In the genomic region with DNA sequence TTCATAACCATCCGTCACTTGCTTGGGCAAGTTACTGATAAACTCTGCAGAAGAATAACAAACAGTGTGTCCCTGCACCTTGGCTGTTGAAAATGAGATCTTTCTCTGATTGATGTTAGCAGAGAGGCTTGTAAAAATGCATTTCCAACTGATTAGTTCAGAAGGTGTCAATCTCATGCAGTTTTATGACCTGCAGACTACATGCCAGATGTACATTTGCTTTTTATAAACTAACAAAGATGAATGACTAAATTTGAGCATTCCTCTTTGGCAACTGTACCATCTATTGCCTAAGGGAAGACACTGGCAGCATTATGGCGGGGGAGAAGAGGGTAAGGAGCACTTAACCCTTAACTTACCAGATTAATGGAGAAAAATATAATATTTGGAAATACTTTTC, we compare ENCODE assay signal across 1 cellular context.
A peak's percentile ranks its signal among the peaks of the same experiment; 100 is the strongest.
TF ChIP-seq lines count a peak whose summit lies in the region.

No MANE protein-coding gene starts in this region.

TF ChIP-seq in HEK293, 187 proteins besides CTCF, POLR2A, EP300 and RAD21 (continued from another document and continues in another):
- TF ChIP-seq, protein P1, sequence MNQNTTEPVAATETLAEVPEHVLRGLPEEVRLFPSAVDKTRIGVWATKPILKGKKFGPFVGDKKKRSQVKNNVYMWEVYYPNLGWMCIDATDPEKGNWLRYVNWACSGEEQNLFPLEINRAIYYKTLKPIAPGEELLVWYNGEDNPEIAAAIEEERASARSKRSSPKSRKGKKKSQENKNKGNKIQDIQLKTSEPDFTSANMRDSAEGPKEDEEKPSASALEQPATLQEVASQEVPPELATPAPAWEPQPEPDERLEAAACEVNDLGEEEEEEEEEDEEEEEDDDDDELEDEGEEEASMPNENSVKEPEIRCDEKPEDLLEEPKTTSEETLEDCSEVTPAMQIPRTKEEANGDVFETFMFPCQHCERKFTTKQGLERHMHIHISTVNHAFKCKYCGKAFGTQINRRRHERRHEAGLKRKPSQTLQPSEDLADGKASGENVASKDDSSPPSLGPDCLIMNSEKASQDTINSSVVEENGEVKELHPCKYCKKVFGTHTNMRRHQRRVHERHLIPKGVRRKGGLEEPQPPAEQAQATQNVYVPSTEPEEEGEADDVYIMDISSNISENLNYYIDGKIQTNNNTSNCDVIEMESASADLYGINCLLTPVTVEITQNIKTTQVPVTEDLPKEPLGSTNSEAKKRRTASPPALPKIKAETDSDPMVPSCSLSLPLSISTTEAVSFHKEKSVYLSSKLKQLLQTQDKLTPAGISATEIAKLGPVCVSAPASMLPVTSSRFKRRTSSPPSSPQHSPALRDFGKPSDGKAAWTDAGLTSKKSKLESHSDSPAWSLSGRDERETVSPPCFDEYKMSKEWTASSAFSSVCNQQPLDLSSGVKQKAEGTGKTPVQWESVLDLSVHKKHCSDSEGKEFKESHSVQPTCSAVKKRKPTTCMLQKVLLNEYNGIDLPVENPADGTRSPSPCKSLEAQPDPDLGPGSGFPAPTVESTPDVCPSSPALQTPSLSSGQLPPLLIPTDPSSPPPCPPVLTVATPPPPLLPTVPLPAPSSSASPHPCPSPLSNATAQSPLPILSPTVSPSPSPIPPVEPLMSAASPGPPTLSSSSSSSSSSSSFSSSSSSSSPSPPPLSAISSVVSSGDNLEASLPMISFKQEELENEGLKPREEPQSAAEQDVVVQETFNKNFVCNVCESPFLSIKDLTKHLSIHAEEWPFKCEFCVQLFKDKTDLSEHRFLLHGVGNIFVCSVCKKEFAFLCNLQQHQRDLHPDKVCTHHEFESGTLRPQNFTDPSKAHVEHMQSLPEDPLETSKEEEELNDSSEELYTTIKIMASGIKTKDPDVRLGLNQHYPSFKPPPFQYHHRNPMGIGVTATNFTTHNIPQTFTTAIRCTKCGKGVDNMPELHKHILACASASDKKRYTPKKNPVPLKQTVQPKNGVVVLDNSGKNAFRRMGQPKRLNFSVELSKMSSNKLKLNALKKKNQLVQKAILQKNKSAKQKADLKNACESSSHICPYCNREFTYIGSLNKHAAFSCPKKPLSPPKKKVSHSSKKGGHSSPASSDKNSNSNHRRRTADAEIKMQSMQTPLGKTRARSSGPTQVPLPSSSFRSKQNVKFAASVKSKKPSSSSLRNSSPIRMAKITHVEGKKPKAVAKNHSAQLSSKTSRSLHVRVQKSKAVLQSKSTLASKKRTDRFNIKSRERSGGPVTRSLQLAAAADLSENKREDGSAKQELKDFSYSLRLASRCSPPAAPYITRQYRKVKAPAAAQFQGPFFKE (tag by site-specific recombination; IDR thresholded peaks at IDR 0.05; ENCODE audit: borderline replicate concordance) = no peak
- TF ChIP-seq ZNF114 (tag by site-specific recombination; IDR thresholded peaks at IDR 0.05) (no peak), ZNF521 (tag by site-specific recombination; IDR thresholded peaks at IDR 0.05) (no peak), SP2 (tag by site-specific recombination; IDR thresholded peaks at IDR 0.05) (no peak), HOXC10 (CRISPR knock-in tag; IDR thresholded peaks at IDR 0.05) (no peak), ZNF2 (tag by site-specific recombination; IDR thresholded peaks at IDR 0.05) (no peak), ZNF707 (tag by site-specific recombination; IDR thresholded peaks at IDR 0.05) (no peak), ZBTB7A (tag by site-specific recombination; IDR thresholded peaks at IDR 0.05; ENCODE audit: low read depth) (no peak), ZNF785 (tag by site-specific recombination; IDR thresholded peaks at IDR 0.05) (no peak), GFI1B (tag by site-specific recombination; IDR thresholded peaks at IDR 0.05) (peak; percentile 79), ZNF544 (tag by site-specific recombination; IDR thresholded peaks at IDR 0.05) (no peak), ZNF658 (tag by site-specific recombination; IDR thresholded peaks at IDR 0.05) (no peak), ZSCAN23 (tag by site-specific recombination; IDR thresholded peaks at IDR 0.05) (no peak), ZNF548 (tag by site-specific recombination; IDR thresholded peaks at IDR 0.05) (no peak), GLIS2 (tag by site-specific recombination; IDR thresholded peaks at IDR 0.05) (no peak), ZNF433 (tag by site-specific recombination; IDR thresholded peaks at IDR 0.05; ENCODE audit: low read depth) (no peak), ZNF571 (tag by site-specific recombination; IDR thresholded peaks at IDR 0.05) (no peak), ZNF214 (tag by site-specific recombination; IDR thresholded peaks at IDR 0.05; ENCODE audit: borderline replicate concordance) (no peak), ZNF610 (tag by site-specific recombination; IDR thresholded peaks at IDR 0.05; ENCODE audit: borderline replicate concordance) (peak; percentile 71; the same call in 1 of the 2 replicates), ZNF10 (tag by site-specific recombination; IDR thresholded peaks at IDR 0.05) (peak; percentile 69), ZNF510 (tag by site-specific recombination; IDR thresholded peaks at IDR 0.05; ENCODE audit: insufficient replicate concordance) (no peak), ZNF473 (tag by site-specific recombination; IDR thresholded peaks at IDR 0.05) (no peak), ZNF239 (tag by site-specific recombination; IDR thresholded peaks at IDR 0.05) (no peak), ZNF174 (tag by site-specific recombination; IDR thresholded peaks at IDR 0.05) (no peak), BCL11A (tag by site-specific recombination; IDR thresholded peaks at IDR 0.05; ENCODE audit: low read depth) (no peak), ZNF140 (tag by site-specific recombination; IDR thresholded peaks at IDR 0.05) (no peak), ZNF701 (tag by site-specific recombination; IDR thresholded peaks at IDR 0.05) (no peak)
- TF ChIP-seq, protein P2, sequence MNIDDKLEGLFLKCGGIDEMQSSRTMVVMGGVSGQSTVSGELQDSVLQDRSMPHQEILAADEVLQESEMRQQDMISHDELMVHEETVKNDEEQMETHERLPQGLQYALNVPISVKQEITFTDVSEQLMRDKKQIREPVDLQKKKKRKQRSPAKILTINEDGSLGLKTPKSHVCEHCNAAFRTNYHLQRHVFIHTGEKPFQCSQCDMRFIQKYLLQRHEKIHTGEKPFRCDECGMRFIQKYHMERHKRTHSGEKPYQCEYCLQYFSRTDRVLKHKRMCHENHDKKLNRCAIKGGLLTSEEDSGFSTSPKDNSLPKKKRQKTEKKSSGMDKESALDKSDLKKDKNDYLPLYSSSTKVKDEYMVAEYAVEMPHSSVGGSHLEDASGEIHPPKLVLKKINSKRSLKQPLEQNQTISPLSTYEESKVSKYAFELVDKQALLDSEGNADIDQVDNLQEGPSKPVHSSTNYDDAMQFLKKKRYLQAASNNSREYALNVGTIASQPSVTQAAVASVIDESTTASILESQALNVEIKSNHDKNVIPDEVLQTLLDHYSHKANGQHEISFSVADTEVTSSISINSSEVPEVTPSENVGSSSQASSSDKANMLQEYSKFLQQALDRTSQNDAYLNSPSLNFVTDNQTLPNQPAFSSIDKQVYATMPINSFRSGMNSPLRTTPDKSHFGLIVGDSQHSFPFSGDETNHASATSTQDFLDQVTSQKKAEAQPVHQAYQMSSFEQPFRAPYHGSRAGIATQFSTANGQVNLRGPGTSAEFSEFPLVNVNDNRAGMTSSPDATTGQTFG (tag by site-specific recombination; IDR thresholded peaks at IDR 0.05; ENCODE audit: borderline replicate concordance) = no peak
- TF ChIP-seq, protein P3, sequence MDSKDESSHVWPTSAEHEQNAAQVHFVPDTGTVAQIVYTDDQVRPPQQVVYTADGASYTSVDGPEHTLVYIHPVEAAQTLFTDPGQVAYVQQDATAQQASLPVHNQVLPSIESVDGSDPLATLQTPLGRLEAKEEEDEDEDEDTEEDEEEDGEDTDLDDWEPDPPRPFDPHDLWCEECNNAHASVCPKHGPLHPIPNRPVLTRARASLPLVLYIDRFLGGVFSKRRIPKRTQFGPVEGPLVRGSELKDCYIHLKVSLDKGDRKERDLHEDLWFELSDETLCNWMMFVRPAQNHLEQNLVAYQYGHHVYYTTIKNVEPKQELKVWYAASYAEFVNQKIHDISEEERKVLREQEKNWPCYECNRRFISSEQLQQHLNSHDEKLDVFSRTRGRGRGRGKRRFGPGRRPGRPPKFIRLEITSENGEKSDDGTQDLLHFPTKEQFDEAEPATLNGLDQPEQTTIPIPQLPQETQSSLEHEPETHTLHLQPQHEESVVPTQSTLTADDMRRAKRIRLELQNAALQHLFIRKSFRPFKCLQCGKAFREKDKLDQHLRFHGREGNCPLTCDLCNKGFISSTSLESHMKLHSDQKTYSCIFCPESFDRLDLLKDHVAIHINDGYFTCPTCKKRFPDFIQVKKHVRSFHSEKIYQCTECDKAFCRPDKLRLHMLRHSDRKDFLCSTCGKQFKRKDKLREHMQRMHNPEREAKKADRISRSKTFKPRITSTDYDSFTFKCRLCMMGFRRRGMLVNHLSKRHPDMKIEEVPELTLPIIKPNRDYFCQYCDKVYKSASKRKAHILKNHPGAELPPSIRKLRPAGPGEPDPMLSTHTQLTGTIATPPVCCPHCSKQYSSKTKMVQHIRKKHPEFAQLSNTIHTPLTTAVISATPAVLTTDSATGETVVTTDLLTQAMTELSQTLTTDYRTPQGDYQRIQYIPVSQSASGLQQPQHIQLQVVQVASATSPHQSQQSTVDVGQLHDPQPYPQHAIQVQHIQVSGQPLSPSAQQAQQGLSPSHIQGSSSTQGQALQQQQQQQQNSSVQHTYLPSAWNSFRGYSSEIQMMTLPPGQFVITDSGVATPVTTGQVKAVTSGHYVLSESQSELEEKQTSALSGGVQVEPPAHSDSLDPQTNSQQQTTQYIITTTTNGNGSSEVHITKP (tag by site-specific recombination; IDR thresholded peaks at IDR 0.05) = no peak
- TF ChIP-seq, protein P4, sequence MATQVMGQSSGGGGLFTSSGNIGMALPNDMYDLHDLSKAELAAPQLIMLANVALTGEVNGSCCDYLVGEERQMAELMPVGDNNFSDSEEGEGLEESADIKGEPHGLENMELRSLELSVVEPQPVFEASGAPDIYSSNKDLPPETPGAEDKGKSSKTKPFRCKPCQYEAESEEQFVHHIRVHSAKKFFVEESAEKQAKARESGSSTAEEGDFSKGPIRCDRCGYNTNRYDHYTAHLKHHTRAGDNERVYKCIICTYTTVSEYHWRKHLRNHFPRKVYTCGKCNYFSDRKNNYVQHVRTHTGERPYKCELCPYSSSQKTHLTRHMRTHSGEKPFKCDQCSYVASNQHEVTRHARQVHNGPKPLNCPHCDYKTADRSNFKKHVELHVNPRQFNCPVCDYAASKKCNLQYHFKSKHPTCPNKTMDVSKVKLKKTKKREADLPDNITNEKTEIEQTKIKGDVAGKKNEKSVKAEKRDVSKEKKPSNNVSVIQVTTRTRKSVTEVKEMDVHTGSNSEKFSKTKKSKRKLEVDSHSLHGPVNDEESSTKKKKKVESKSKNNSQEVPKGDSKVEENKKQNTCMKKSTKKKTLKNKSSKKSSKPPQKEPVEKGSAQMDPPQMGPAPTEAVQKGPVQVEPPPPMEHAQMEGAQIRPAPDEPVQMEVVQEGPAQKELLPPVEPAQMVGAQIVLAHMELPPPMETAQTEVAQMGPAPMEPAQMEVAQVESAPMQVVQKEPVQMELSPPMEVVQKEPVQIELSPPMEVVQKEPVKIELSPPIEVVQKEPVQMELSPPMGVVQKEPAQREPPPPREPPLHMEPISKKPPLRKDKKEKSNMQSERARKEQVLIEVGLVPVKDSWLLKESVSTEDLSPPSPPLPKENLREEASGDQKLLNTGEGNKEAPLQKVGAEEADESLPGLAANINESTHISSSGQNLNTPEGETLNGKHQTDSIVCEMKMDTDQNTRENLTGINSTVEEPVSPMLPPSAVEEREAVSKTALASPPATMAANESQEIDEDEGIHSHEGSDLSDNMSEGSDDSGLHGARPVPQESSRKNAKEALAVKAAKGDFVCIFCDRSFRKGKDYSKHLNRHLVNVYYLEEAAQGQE (tag by site-specific recombination; IDR thresholded peaks at IDR 0.05) = no peak
- TF ChIP-seq, protein P5, sequence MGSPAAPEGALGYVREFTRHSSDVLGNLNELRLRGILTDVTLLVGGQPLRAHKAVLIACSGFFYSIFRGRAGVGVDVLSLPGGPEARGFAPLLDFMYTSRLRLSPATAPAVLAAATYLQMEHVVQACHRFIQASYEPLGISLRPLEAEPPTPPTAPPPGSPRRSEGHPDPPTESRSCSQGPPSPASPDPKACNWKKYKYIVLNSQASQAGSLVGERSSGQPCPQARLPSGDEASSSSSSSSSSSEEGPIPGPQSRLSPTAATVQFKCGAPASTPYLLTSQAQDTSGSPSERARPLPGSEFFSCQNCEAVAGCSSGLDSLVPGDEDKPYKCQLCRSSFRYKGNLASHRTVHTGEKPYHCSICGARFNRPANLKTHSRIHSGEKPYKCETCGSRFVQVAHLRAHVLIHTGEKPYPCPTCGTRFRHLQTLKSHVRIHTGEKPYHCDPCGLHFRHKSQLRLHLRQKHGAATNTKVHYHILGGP (tag by site-specific recombination; IDR thresholded peaks at IDR 0.05) = peak; percentile 71
- TF ChIP-seq, protein P6, sequence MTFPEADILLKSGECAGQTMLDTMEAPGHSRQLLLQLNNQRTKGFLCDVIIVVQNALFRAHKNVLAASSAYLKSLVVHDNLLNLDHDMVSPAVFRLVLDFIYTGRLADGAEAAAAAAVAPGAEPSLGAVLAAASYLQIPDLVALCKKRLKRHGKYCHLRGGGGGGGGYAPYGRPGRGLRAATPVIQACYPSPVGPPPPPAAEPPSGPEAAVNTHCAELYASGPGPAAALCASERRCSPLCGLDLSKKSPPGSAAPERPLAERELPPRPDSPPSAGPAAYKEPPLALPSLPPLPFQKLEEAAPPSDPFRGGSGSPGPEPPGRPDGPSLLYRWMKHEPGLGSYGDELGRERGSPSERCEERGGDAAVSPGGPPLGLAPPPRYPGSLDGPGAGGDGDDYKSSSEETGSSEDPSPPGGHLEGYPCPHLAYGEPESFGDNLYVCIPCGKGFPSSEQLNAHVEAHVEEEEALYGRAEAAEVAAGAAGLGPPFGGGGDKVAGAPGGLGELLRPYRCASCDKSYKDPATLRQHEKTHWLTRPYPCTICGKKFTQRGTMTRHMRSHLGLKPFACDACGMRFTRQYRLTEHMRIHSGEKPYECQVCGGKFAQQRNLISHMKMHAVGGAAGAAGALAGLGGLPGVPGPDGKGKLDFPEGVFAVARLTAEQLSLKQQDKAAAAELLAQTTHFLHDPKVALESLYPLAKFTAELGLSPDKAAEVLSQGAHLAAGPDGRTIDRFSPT (tag by site-specific recombination; IDR thresholded peaks at IDR 0.05) = no peak
- TF ChIP-seq, protein P7, sequence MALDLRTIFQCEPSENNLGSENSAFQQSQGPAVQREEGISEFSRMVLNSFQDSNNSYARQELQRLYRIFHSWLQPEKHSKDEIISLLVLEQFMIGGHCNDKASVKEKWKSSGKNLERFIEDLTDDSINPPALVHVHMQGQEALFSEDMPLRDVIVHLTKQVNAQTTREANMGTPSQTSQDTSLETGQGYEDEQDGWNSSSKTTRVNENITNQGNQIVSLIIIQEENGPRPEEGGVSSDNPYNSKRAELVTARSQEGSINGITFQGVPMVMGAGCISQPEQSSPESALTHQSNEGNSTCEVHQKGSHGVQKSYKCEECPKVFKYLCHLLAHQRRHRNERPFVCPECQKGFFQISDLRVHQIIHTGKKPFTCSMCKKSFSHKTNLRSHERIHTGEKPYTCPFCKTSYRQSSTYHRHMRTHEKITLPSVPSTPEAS (tag by site-specific recombination; IDR thresholded peaks at IDR 0.05) = no peak
- TF ChIP-seq, protein P8, sequence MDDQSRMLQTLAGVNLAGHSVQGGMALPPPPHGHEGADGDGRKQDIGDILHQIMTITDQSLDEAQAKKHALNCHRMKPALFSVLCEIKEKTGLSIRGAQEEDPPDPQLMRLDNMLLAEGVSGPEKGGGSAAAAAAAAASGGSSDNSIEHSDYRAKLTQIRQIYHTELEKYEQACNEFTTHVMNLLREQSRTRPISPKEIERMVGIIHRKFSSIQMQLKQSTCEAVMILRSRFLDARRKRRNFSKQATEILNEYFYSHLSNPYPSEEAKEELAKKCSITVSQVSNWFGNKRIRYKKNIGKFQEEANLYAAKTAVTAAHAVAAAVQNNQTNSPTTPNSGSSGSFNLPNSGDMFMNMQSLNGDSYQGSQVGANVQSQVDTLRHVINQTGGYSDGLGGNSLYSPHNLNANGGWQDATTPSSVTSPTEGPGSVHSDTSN (CRISPR knock-in tag; IDR thresholded peaks at IDR 0.05) = no peak
